Comparison of ENCODE assay signal across 8 cellular contexts in genomic region chr7:130921391-130922180, GRCh38.
DNase-seq lines count a peak whose midpoint lies in the region; ATAC-seq, FAIRE-seq and TF ChIP-seq lines count a peak whose summit lies in the region.

No MANE protein-coding gene starts in this region.

- H3K9ac ChIP-seq in adipocyte (ENCODE audit: low read length), result peak overlapping the region; percentile 43
- no peak overlapping the region for H3K9ac ChIP-seq in MM.1S (ENCODE audit: low read length)

- H3K4me2 ChIP-seq in MM.1S (ENCODE audit: low read depth, low read length), result no peak overlapping the region

- H3K36me3 ChIP-seq in adipocyte (ENCODE audit: control insufficient read depth, insufficient read depth, low read length, severe bottlenecking) (peaks cover 41% of the 10 kb centered on the region), MM.1S (replicated peaks; ENCODE audit: insufficient read depth, low read length) (no peaks in the 10 kb centered on the region)

- H3K9me3 ChIP-seq in adipocyte (ENCODE audit: control insufficient read depth, low read length) (no peaks in the 10 kb centered on the region), MM.1S (replicated peaks; ENCODE audit: insufficient read depth, low read length) (no peaks in the 10 kb centered on the region)

- DNase-seq in LHCN-M2 (ENCODE audit: low read depth) (peak; percentile 81), adipocyte (ENCODE audit: low read depth) (peak; percentile 96), hypothalamus (lab: John Stamatoyannopoulos, UW) (peak in 46 of 51 donors; percentile 16 to 91 (median 72)), skeletal muscle cell (ENCODE audit: low read depth) (peak; percentile 54), MM.1S (no peak), GM12891 (ENCODE audit: insufficient read length, low spot score) (no peak)

- H3K27me3 ChIP-seq in adipocyte (replicated peaks; ENCODE audit: control insufficient read depth, insufficient read depth, low read length) (no peaks in the 10 kb centered on the region), MM.1S (replicated peaks; ENCODE audit: insufficient read depth, low read length) (no peaks in the 10 kb centered on the region)

- peaks cover 14% of the 10 kb centered on the region; the same call in 1 of the 2 replicates for H4K20me1 ChIP-seq in MM.1S (ENCODE audit: insufficient read depth, low read length)

- H2AFZ ChIP-seq in MM.1S (ENCODE audit: low read length), result no peak overlapping the region

- no peaks in the 10 kb centered on the region for H3K9me2 ChIP-seq in MM.1S (replicated peaks; ENCODE audit: insufficient read depth, low read length)

- H3K4me1 ChIP-seq in adipocyte (ENCODE audit: control insufficient read depth, insufficient read depth, low read length) (peaks cover 66% of the 10 kb centered on the region), MM.1S (ENCODE audit: low read length) (no peaks in the 10 kb centered on the region)

- FAIRE-seq in GM12891 (lab: Jason Lieb, UNC), result no peak

- no peaks in the 10 kb centered on the region for H3F3A ChIP-seq in MM.1S (ENCODE audit: insufficient read depth, low read length)

- no peak overlapping the region for H3K27ac ChIP-seq in MM.1S (ENCODE audit: low read length)

- no peak for TF ChIP-seq POLR2A in GM12891 (IDR thresholded peaks at IDR 0.05; ENCODE audit: low read depth, low read length)

- peaks cover 76% of the 10 kb centered on the region for H3K79me2 ChIP-seq in MM.1S (ENCODE audit: low read length)

- H3K4me3 ChIP-seq in adipocyte (ENCODE audit: low read length) (peak overlapping the region; percentile 12), skeletal muscle cell (ENCODE audit: low read depth, low read length) (peak overlapping the region; percentile 14), MM.1S (ENCODE audit: low read length) (no peak overlapping the region)

- ATAC-seq in GM19467 (IDR thresholded peaks at IDR 0.05; ENCODE audit: unreplicated experiment), result no peak
- ATAC-seq in HG03139 (IDR thresholded peaks at IDR 0.05; ENCODE audit: unreplicated experiment), result no peak

- no peak for TF ChIP-seq CTCF in MM.1S (IDR thresholded peaks at IDR 0.05; ENCODE audit: low read length)

TF ChIP-seq in GM12891, 5 proteins besides CTCF, POLR2A, EP300 and RAD21:
- TF ChIP-seq POU2F2 (IDR thresholded peaks at IDR 0.05; ENCODE audit: low read depth, low read length), result no peak
- no peak for TF ChIP-seq PAX5 (IDR thresholded peaks at IDR 0.05; ENCODE audit: insufficient read depth, low read length, severe bottlenecking)
- TF ChIP-seq SPI1 (IDR thresholded peaks at IDR 0.05; ENCODE audit: low read depth, low read length), result no peak

Comparison
In these comparisons a context has a peak if more than half of its experiments do, and no peak if none do; other contexts are left out.
1. DNase-seq: peak in LHCN-M2 (single experiment), adipocyte (single experiment), hypothalamus (46 of 51) and skeletal muscle cell (single experiment); none in MM.1S (single experiment) and GM12891 (single experiment).